In the genomic region with DNA sequence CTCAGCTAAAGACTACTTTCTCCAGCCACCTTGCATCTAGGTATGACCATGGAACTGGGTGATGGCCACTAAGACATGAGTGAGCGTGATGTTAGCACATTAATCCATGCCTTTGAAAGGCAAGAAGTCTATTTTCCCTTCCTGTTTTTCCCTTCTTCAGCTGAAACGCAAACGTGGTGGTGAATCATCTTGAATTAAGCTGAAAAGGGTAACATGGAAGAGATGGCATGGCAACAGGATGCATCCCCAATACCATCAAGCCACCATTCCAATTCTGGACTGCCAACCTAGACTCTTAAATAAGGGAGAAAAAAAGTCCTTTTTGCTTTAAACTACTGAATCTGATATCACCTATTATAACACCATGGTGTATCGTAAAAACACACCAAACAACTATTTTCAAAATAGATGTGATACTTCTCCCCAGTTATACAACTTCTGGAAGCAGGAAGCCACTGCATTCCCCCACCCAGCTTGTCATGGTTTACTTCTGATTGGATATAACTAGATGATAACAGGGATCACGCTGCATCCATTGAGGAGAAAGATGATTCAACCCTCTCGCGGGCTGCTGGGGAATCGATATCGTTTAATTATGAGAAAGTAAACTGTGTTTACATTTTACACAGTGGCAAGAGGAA, we compare ENCODE assay signal across 13 cellular contexts.
A peak's percentile ranks its signal among the peaks of the same experiment; 100 is the strongest.
DNase-seq lines count a peak whose midpoint lies in the region; ATAC-seq and TF ChIP-seq lines count a peak whose summit lies in the region.
"Had no signal": no experiment of that assay in that cellular context is flagged by ENCODE, and none has a peak within 500 bp of the region (broad histone marks: within the 10 kb centered on the region; RNA-seq: fewer than 3 reads in every experiment).

No MANE protein-coding gene starts in this region.

- intact Hi-C loops in heart left ventricle (cut with DNase I) (loop anchor here in 2 of 10 donors (10.0 kb wide), 2 partner anchors 361 to 371 kb away; a partner anchor contains a TSS), left cardiac atrium (cut with DNase I) (no loop called here), ascending aorta (cut with DNase I) (loop anchor here (5.0 kb wide), 1 partner anchor 72 kb away; no protein-coding TSS in a partner anchor), vagina (cut with DNase I) (no loop called here), left lung (cut with DNase I) (no loop called here)

- no peak overlapping the region for H2AFZ ChIP-seq in mesenchymal stem cell (ENCODE audit: low read depth, low read length)

- no peak overlapping the region for H3K23ac ChIP-seq in mesenchymal stem cell (ENCODE audit: low read length in 2 of 2)

- H3K4ac ChIP-seq in mesenchymal stem cell (ENCODE audit: low read depth in 1 of 2, low read length in 2 of 2), result peak overlapping the region in 1 of 2 experiments; percentile 24

- H3K18ac ChIP-seq in mesenchymal stem cell (ENCODE audit: low read depth in 1 of 2, low read length in 2 of 2), result peak overlapping the region; percentile 64 to 85

- peaks cover 0 to 17% (median 4%) of the 10 kb centered on the region in 12 donors for H3K4me1 ChIP-seq in heart left ventricle
- peaks cover 3 to 12% of the 10 kb centered on the region in 2 donors for H3K4me1 ChIP-seq in ascending aorta
- H3K4me1 ChIP-seq in mesenchymal stem cell (ENCODE audit: control insufficient read depth, insufficient read depth, low read depth, low read length), result no peaks in the 10 kb centered on the region
- peaks cover 13% of the 10 kb centered on the region for H3K4me1 ChIP-seq in vagina
- H3K4me1 ChIP-seq in left lung, result peaks cover 0 to 7% of the 10 kb centered on the region in 2 donors
- H3K4me1 ChIP-seq in suprapubic skin, result peaks cover 4% of the 10 kb centered on the region

- no peak overlapping the region for H3K9ac ChIP-seq in mesenchymal stem cell (ENCODE audit: low read length)

- H2AK5ac ChIP-seq in mesenchymal stem cell (ENCODE audit: low read length, severe bottlenecking), result peak overlapping the region; percentile 36

- peak overlapping the region; percentile 93 for H4K91ac ChIP-seq in mesenchymal stem cell (ENCODE audit: low read length)

- H3K9me3 ChIP-seq in heart left ventricle, result no peaks in the 10 kb centered on the region
- H3K9me3 ChIP-seq in ascending aorta, result no peaks in the 10 kb centered on the region
- H3K9me3 ChIP-seq in mesenchymal stem cell (ENCODE audit: control insufficient read depth, low read length), result no peaks in the 10 kb centered on the region
- H3K9me3 ChIP-seq in vagina, result no peaks in the 10 kb centered on the region
- H3K9me3 ChIP-seq in left lung, result no peaks in the 10 kb centered on the region
- H3K9me3 ChIP-seq in suprapubic skin, result no peaks in the 10 kb centered on the region
- H3K9me3 ChIP-seq: thoracic aorta had no signal

- H3K4me3 ChIP-seq in heart left ventricle (peak overlapping the region in 6 of 12 donors; percentile 9 to 31 (median 24)), ascending aorta (peak overlapping the region in 1 of 2 donors; percentile 29), mesenchymal stem cell (ENCODE audit: insufficient read depth in 1 of 2, low read depth in 1 of 2, low read length in 2 of 2) (no peak overlapping the region), vagina (peak overlapping the region; percentile 16 to 18), left lung (no peak overlapping the region), suprapubic skin (no peak overlapping the region)
- H3K4me3 ChIP-seq: thoracic aorta had no signal

- H3K36me3 ChIP-seq in heart left ventricle, result no peaks in the 10 kb centered on the region
- no peaks in the 10 kb centered on the region for H3K36me3 ChIP-seq in ascending aorta
- no peaks in the 10 kb centered on the region for H3K36me3 ChIP-seq in mesenchymal stem cell (ENCODE audit: control insufficient read depth in 1 of 2, insufficient read depth in 2 of 2, low read depth in 1 of 2, low read length in 2 of 2)
- H3K36me3 ChIP-seq in vagina, result no peaks in the 10 kb centered on the region
- no peaks in the 10 kb centered on the region for H3K36me3 ChIP-seq in left lung
- no peaks in the 10 kb centered on the region for H3K36me3 ChIP-seq in suprapubic skin
- H3K36me3 ChIP-seq: thoracic aorta had no signal

- TF ChIP-seq CTCF in heart left ventricle (IDR thresholded peaks at IDR 0.05) (no peak), ascending aorta (IDR thresholded peaks at IDR 0.05) (no peak), vagina (IDR thresholded peaks at IDR 0.05) (no peak), left lung (IDR thresholded peaks at IDR 0.05) (no peak), suprapubic skin (IDR thresholded peaks at IDR 0.05) (no peak)

- DNase-seq in heart left ventricle, result no peak
- no peak for DNase-seq in left cardiac atrium
- DNase-seq in ascending aorta (ENCODE audit: low spot score in 2 of 2), result no peak
- peak; percentile 43 for DNase-seq in mesenchymal stem cell
- no peak for DNase-seq in vagina (ENCODE audit: extremely low spot score in 2 of 2)
- DNase-seq in left lung, result no peak
- no peak for DNase-seq in COR-L47 (lab: John Stamatoyannopoulos, UW)
- no peak for DNase-seq in suprapubic skin (ENCODE audit: low spot score in 2 of 2)
- DNase-seq: activated CD8-positive, alpha-beta memory T cell treated with anti-CD3 and anti-CD28 coated beads, Interleukin-2, amount 50 U/mL, for 48 hours; activated naive CD4-positive, alpha-beta T cell treated with Interleukin-2 at 50 U/mL for 16 hours; CD8-positive, alpha-beta T cell; stimulated activated CD4-positive, alpha-beta T cell treated with anti-CD3 and anti-CD28 coated beads, Interleukin-2, amount 100 ng/mL, for 24 hours had no signal

- H3K4me2 ChIP-seq in mesenchymal stem cell (ENCODE audit: low read length, poor library complexity, severe bottlenecking), result no peak overlapping the region

- H3K27ac ChIP-seq in heart left ventricle (peak overlapping the region in 10 of 12 donors; percentile 2 to 78 (median 50)), ascending aorta (peak overlapping the region; percentile 62 to 82), mesenchymal stem cell (ENCODE audit: low read length, poor library complexity, severe bottlenecking) (peak overlapping the region; percentile 63), vagina (peak overlapping the region; percentile 38), left lung (peak overlapping the region in 1 of 2 donors; percentile 51), suprapubic skin (no peak overlapping the region)

- H3K27me3 ChIP-seq in heart left ventricle, result no peaks in the 10 kb centered on the region
- H3K27me3 ChIP-seq in ascending aorta, result no peaks in the 10 kb centered on the region
- no peaks in the 10 kb centered on the region for H3K27me3 ChIP-seq in mesenchymal stem cell (ENCODE audit: control insufficient read depth in 1 of 2, insufficient read depth in 1 of 2, low read length in 2 of 2)
- H3K27me3 ChIP-seq in vagina, result no peaks in the 10 kb centered on the region
- H3K27me3 ChIP-seq in left lung, result no peaks in the 10 kb centered on the region
- H3K27me3 ChIP-seq in suprapubic skin, result no peaks in the 10 kb centered on the region

- peak overlapping the region; percentile 77 for H2BK120ac ChIP-seq in mesenchymal stem cell (ENCODE audit: low read depth, low read length)

- no peak for TF ChIP-seq POLR2A in heart left ventricle (IDR thresholded peaks at IDR 0.05)
- no peak for TF ChIP-seq POLR2A in vagina (IDR thresholded peaks at IDR 0.05)
- TF ChIP-seq POLR2A in suprapubic skin (IDR thresholded peaks at IDR 0.05), result no peak

- no peak overlapping the region for H2BK5ac ChIP-seq in mesenchymal stem cell (ENCODE audit: low read depth, low read length, poor library complexity, severe bottlenecking)

- no peak overlapping the region for H2BK15ac ChIP-seq in mesenchymal stem cell (ENCODE audit: low read depth, poor library complexity, severe bottlenecking)

- 64 to 83% (median 67%) methylated on average over 9 of the region's 9 CpGs for WGBS in heart left ventricle, 4 donors
- 68% methylated on average over 4 of the region's 9 CpGs for WGBS in mesenchymal stem cell
- 70% methylated on average over 9 of the region's 9 CpGs for WGBS in suprapubic skin

- peak overlapping the region; percentile 97 for H4K8ac ChIP-seq in mesenchymal stem cell (ENCODE audit: low read length)

- peak overlapping the region; percentile 1 to 80 for H2BK12ac ChIP-seq in mesenchymal stem cell (ENCODE audit: low read length in 2 of 2)

- ATAC-seq in heart left ventricle (peak in 1 of 4 donors; percentile 17), left cardiac atrium (no peak), left lung (no peak)
- ATAC-seq: CD8-positive, alpha-beta T cell had no signal

- peaks cover 6% of the 10 kb centered on the region for H3K79me1 ChIP-seq in mesenchymal stem cell (replicated peaks; ENCODE audit: low read length, poor library complexity, severe bottlenecking)

- no peak overlapping the region for H3K14ac ChIP-seq in mesenchymal stem cell (ENCODE audit: low read length in 2 of 2)

- TF ChIP-seq EP300 in suprapubic skin (IDR thresholded peaks at IDR 0.05), result no peak

Comparison
In these comparisons a context has a peak if more than half of its experiments do, and no peak if none do; other contexts are left out.
1. H3K4me3 ChIP-seq: peak in vagina (2 of 2); none in mesenchymal stem cell (0 of 2), left lung (0 of 2) and suprapubic skin (single experiment).